ENCODE assay signal across 14 cellular contexts in genomic region chr9:130843049-130843908, GRCh38. TPM values are rescaled to one million over a fixed set of nuclear protein-coding genes. Genes with fewer than 3 reads are reported as not detected.
A peak's percentile ranks its signal among the peaks of the same experiment; 100 is the strongest.
DNase-seq lines count a peak whose midpoint lies in the region; ATAC-seq and TF ChIP-seq lines count a peak whose summit lies in the region.
"Had no signal": no experiment of that assay in that cellular context is flagged by ENCODE, and none has a peak within 500 bp of the region (broad histone marks: within the 10 kb centered on the region; RNA-seq: fewer than 3 reads in every experiment).

No MANE protein-coding gene starts in this region.

- peaks cover 94% of the 10 kb centered on the region for H3K79me2 ChIP-seq in GM23338 (replicated peaks; ENCODE audit: insufficient read depth)

- H3K27ac Mint-ChIP-seq in GM23338 = peak overlapping the region; percentile 46; the same call in 1 of the 2 replicates
- H3K27ac Mint-ChIP-seq: T-helper 1 cell treated with Interleukin-12 subunit alpha and Interleukin-12 subunit beta and Interleukin-4 antibody, amounts not matched to agents 30 μg/mL and 1 μg/mL, for 36 hours had no signal

- no peak overlapping the region for H2AFZ ChIP-seq in GM23338

- H3K9me3 ChIP-seq in skeletal muscle tissue (ENCODE audit: control insufficient read depth in 3 of 3, low read length in 3 of 3) = no peaks in the 10 kb centered on the region

- H3F3A ChIP-seq in GM23338 (replicated peaks; ENCODE audit: low read depth) = peaks cover 9% of the 10 kb centered on the region; the same call in 1 of the 2 replicates

- no peak for DNase-seq in GM23338 (ENCODE audit: low spot score)
- DNase-seq in islet precursor cell = peak; percentile 32
- DNase-seq in T1000 (lab: John Stamatoyannopoulos, UW) = no peak
- DNase-seq in H7 = no peak
- DNase-seq in NCI-H1436 treated with DMSO at 0.1 percent for 48 hours (lab: John Stamatoyannopoulos, UW) = no peak
- DNase-seq: activated CD4-positive, alpha-beta T cell treated with anti-CD3 and anti-CD28 coated beads, Interleukin-2, amount 50 U/mL, for 48 hours; kidney; NCI-H187 treated with DMSO at 0.1 percent for 48 hours; stimulated activated CD4-positive, alpha-beta T cell treated with anti-CD3 and anti-CD28 coated beads, Interleukin-1b, Interleukin-23, amount 100 ng/mL, for 48 hours had no signal

- no peak overlapping the region for H3K4me3 Mint-ChIP-seq in GM23338
- H3K4me3 Mint-ChIP-seq: T-helper 1 cell treated with Interleukin-12 subunit alpha and Interleukin-12 subunit beta and Interleukin-4 antibody, amounts not matched to agents 30 μg/mL and 1 μg/mL, for 36 hours had no signal

- H3K27me3 ChIP-seq in GM23338 (ENCODE audit: insufficient read depth) (no peaks in the 10 kb centered on the region), skeletal muscle tissue (ENCODE audit: control insufficient read depth in 3 of 3, insufficient read depth in 3 of 3, low read length in 3 of 3) (no peaks in the 10 kb centered on the region), H7 (ENCODE audit: control insufficient read depth, insufficient read depth, low read length) (no peaks in the 10 kb centered on the region)

- H3K9me3 Mint-ChIP-seq in GM23338 = no peaks in the 10 kb centered on the region
- H3K9me3 Mint-ChIP-seq: T-helper 1 cell treated with Interleukin-12 subunit alpha and Interleukin-12 subunit beta and Interleukin-4 antibody, amounts not matched to agents 30 μg/mL and 1 μg/mL, for 36 hours had no signal

- no peak for TF ChIP-seq CTCF in GM23338 (conservative IDR thresholded peaks at IDR 0.05; ENCODE audit: low read depth in 2 of 2)
- TF ChIP-seq CTCF in VCaP (conservative IDR thresholded peaks at IDR 0.05) = no peak

- H3K27me3 Mint-ChIP-seq in GM23338 (ENCODE audit: insufficient read depth, low read depth, poor library complexity) = peaks cover 5% of the 10 kb centered on the region

- no peaks in the 10 kb centered on the region for H3K9me2 ChIP-seq in GM23338 (ENCODE audit: insufficient read depth)

- no peaks in the 10 kb centered on the region for H3K36me3 Mint-ChIP-seq in GM23338 (ENCODE audit: low read depth)

- H3K4me2 ChIP-seq in GM23338 = no peak overlapping the region

- H3K4me1 ChIP-seq in GM23338 (ENCODE audit: insufficient read depth) (peaks cover 80% of the 10 kb centered on the region), skeletal muscle tissue (ENCODE audit: control insufficient read depth in 3 of 3, insufficient read depth in 3 of 3, low read length in 3 of 3) (peaks cover 55 to 65% (median 63%) of the 10 kb centered on the region in 3 donors)

- peak overlapping the region in 1 of 3 donors; percentile 46 for H3K9ac ChIP-seq in skeletal muscle tissue (ENCODE audit: low read depth in 1 of 3, low read length in 3 of 3)

- no peak overlapping the region for H3K27ac ChIP-seq in GM23338 (ENCODE audit: low read depth)
- peak overlapping the region; percentile 22; the same call in 1 of the 2 replicates for H3K27ac ChIP-seq in VCaP
- peak overlapping the region; percentile 49 for H3K27ac ChIP-seq in skeletal muscle tissue (ENCODE audit: low read depth, low read length)

- H3K4me3 ChIP-seq in GM23338 (no peak overlapping the region), skeletal muscle tissue (ENCODE audit: low read length in 3 of 3) (no peak overlapping the region), H7 (ENCODE audit: insufficient read depth, low read depth, low read length) (no peak overlapping the region)

- peaks cover 30% of the 10 kb centered on the region for H4K20me1 ChIP-seq in GM23338 (replicated peaks; ENCODE audit: insufficient read depth)

- no peak for ATAC-seq in GM23338
- ATAC-seq in HG03521 (IDR thresholded peaks at IDR 0.05; ENCODE audit: unreplicated experiment) = no peak

- H3K4me1 Mint-ChIP-seq in GM23338 = peaks cover 80% of the 10 kb centered on the region

- H3K36me3 ChIP-seq in GM23338 (ENCODE audit: insufficient read depth) (no peaks in the 10 kb centered on the region), skeletal muscle tissue (ENCODE audit: control insufficient read depth in 3 of 3, insufficient read depth in 3 of 3, low read length in 3 of 3) (no peaks in the 10 kb centered on the region), H7 (replicated peaks; ENCODE audit: control insufficient read depth, insufficient read depth, low read length) (no peaks in the 10 kb centered on the region)

TF ChIP-seq in GM23338, 12 proteins besides CTCF, POLR2A, EP300 and RAD21:
- TF ChIP-seq EZH2 (IDR thresholded peaks at IDR 0.05; ENCODE audit: low read depth, unreplicated experiment) = no peak
- no peak for TF ChIP-seq ZNF114 (CRISPR knock-in tag; IDR thresholded peaks at IDR 0.05)
- TF ChIP-seq ETS1 (IDR thresholded peaks at IDR 0.05) = no peak
- TF ChIP-seq CREB1 (CRISPR knock-in tag; IDR thresholded peaks at IDR 0.05; ENCODE audit: low read depth) = no peak
- TF ChIP-seq EZH2phosphoT487 (IDR thresholded peaks at IDR 0.05; ENCODE audit: unreplicated experiment) = no peak
- no peak for TF ChIP-seq STAT1 (IDR thresholded peaks at IDR 0.05; ENCODE audit: unreplicated experiment)
- no peak for TF ChIP-seq NANOG (IDR thresholded peaks at IDR 0.05; ENCODE audit: borderline replicate concordance)

RNA-seq across cellular contexts. Expression of gene ABL1, which starts 8.2 kb away (rescaled TPM):
- total RNA-seq in GM23338 (2014; rRNA removed; shearing (Covaris generic)) = 80.4 and 85.1 TPM in 2 replicates
- polyA plus RNA-seq in GM23338 (2016; fragmentation: Nextera tagmentation; extraction: Ambion mirVana) = 20.7 and 23.4 TPM in 2 replicates
- total RNA-seq in skeletal muscle tissue = 27.7 TPM
- 57.6 and 61.5 TPM in 2 replicates for total RNA-seq in H7 (2014; rRNA removed; shearing (Covaris generic))

RNA-seq across cellular contexts. Expression of gene QRFP, which starts 53.3 kb away (rescaled TPM):
- not detected in 2 replicates for total RNA-seq in GM23338 (2014; rRNA removed; shearing (Covaris generic))
- not detected in 2 replicates for polyA plus RNA-seq in GM23338 (2016; fragmentation: Nextera tagmentation; extraction: Ambion mirVana)
- not detected for total RNA-seq in skeletal muscle tissue
- not detected in 2 replicates for total RNA-seq in H7 (2014; rRNA removed; shearing (Covaris generic))
- total RNA-seq: fibroblast of villous mesenchyme, kidney had no signal
